In genomic region chr6:110491299-110491643, GRCh38 we compare ENCODE assay signal across 18 cellular contexts. TPM values are rescaled to one million over a fixed set of nuclear protein-coding genes. Genes with fewer than 3 reads are reported as not detected.
"Had no signal": no experiment of that assay in that cellular context is flagged by ENCODE, and none has a peak within 500 bp of the region (broad histone marks: within the 10 kb centered on the region; RNA-seq: fewer than 3 reads in every experiment).

No MANE protein-coding gene starts in this region.

- H3K27ac ChIP-seq: gastrocnemius medialis, left ventricle myocardium inferior, neutrophil, thyroid gland, vagina had no signal

- DNase-seq: activated CD4-positive, alpha-beta T cell treated with anti-CD3 and anti-CD28 coated beads, Interleukin-2, amount 50 U/mL, for 48 hours; activated CD4-positive, CD25-positive, alpha-beta regulatory T cell treated with anti-CD3 and anti-CD28 coated beads, Interleukin-2, amount 50 U/mL, for 72 hours; activated gamma-delta T cell; activated T-cell treated with anti-CD3 and anti-CD28 coated beads, Interleukin-2, amount 50 U/mL, for 48 hours; amygdala; gastrocnemius medialis; heart right ventricle; left ventricle myocardium inferior; naive B cell; posterior cingulate gyrus; small intestine; thyroid gland had no signal

- H3K4me3 Mint-ChIP-seq: activated naive CD8-positive, alpha-beta T cell; naive B cell; stimulated activated effector memory CD8-positive, alpha-beta T cell treated with anti-CD3 and anti-CD28 coated beads, Interleukin-12 subunit alpha, Interleukin-12 subunit beta, amount 100 ng/mL, for 72 hours had no signal

- H3K27ac Mint-ChIP-seq: activated naive CD8-positive, alpha-beta T cell; naive B cell; stimulated activated effector memory CD8-positive, alpha-beta T cell treated with anti-CD3 and anti-CD28 coated beads, Interleukin-12 subunit alpha, Interleukin-12 subunit beta, amount 100 ng/mL, for 72 hours had no signal

- ATAC-seq: gastrocnemius medialis; stimulated activated effector memory CD8-positive, alpha-beta T cell treated with anti-CD3 and anti-CD28 coated beads, Interleukin-12 subunit alpha, Interleukin-12 subunit beta, amount 100 ng/mL, for 72 hours had no signal

- H3K4me3 ChIP-seq: gastrocnemius medialis, heart right ventricle, left ventricle myocardium inferior, thyroid gland, vagina had no signal

- H3K9me3 Mint-ChIP-seq: stimulated activated effector memory CD8-positive, alpha-beta T cell treated with anti-CD3 and anti-CD28 coated beads, Interleukin-12 subunit alpha, Interleukin-12 subunit beta, amount 100 ng/mL, for 72 hours had no signal

- H3K27me3 ChIP-seq: gastrocnemius medialis, heart right ventricle, neutrophil, thyroid gland, vagina had no signal

- H3K4me1 ChIP-seq: gastrocnemius medialis, left ventricle myocardium inferior, thyroid gland, vagina had no signal

- H3K36me3 Mint-ChIP-seq: activated naive CD8-positive, alpha-beta T cell; naive B cell; stimulated activated effector memory CD8-positive, alpha-beta T cell treated with anti-CD3 and anti-CD28 coated beads, Interleukin-12 subunit alpha, Interleukin-12 subunit beta, amount 100 ng/mL, for 72 hours had no signal

- H3K4me1 Mint-ChIP-seq: naive B cell; stimulated activated effector memory CD8-positive, alpha-beta T cell treated with anti-CD3 and anti-CD28 coated beads, Interleukin-12 subunit alpha, Interleukin-12 subunit beta, amount 100 ng/mL, for 72 hours had no signal

- H3K36me3 ChIP-seq: gastrocnemius medialis, heart right ventricle, left ventricle myocardium inferior, neutrophil, thyroid gland, vagina had no signal

RNA-seq across cellular contexts. Expression of gene SLC22A16, which starts 14.9 kb away (rescaled TPM):
- total RNA-seq: chondrocyte, fibroblast of lung, gastrocnemius medialis, left ventricle myocardium inferior, vagina had no signal
- polyA plus RNA-seq: fibroblast of lung had no signal
